ENCODE assay signal across 2 cellular contexts in the genomic region with DNA sequence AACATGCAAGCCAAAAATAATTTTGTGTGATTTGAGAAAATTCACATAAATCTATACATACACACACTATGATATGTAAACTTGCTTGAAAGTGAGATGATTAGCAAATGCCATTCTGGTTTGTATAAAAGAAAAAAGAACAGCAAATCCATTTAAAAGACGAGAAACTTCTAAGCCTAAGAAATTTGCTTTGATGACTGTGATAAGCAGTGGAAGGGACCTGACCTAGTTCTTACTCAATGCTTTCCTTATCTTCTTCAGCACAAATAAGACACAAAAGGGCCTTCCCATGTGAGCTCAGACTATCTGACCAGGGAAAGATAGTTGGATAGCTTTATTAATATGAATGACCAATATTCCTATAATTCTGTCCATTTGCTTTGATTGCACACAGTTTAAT.
TF ChIP-seq lines count a peak whose summit lies in the region.

No MANE protein-coding gene starts in this region.

TF ChIP-seq in A549, 52 proteins besides CTCF, POLR2A, EP300 and RAD21 (continued from another document):
- TF ChIP-seq CEBPB (IDR thresholded peaks at IDR 0.05): no peak
- TF ChIP-seq FOSL2 (IDR thresholded peaks at IDR 0.05): no peak
- no peak for TF ChIP-seq FOSL2 (CRISPR knock-in tag; IDR thresholded peaks at IDR 0.05)
- no peak for TF ChIP-seq BHLHE40 (IDR thresholded peaks at IDR 0.05; ENCODE audit: low read depth, low read length)
- no peak for TF ChIP-seq EHF (CRISPR knock-in tag; IDR thresholded peaks at IDR 0.05)
- TF ChIP-seq CHD4 (IDR thresholded peaks at IDR 0.05; ENCODE audit: borderline replicate concordance): no peak
- TF ChIP-seq TFCP2L1 (CRISPR knock-in tag; IDR thresholded peaks at IDR 0.05): no peak
- no peak for TF ChIP-seq MAZ (IDR thresholded peaks at IDR 0.05; ENCODE audit: borderline replicate concordance, low read depth, low read length)
- no peak for TF ChIP-seq PHF8 (IDR thresholded peaks at IDR 0.05; ENCODE audit: borderline replicate concordance, low read depth)

TF ChIP-seq in neural cell, 6 proteins besides CTCF, POLR2A, EP300 and RAD21 (continued from another document):
- TF ChIP-seq, protein P1, sequence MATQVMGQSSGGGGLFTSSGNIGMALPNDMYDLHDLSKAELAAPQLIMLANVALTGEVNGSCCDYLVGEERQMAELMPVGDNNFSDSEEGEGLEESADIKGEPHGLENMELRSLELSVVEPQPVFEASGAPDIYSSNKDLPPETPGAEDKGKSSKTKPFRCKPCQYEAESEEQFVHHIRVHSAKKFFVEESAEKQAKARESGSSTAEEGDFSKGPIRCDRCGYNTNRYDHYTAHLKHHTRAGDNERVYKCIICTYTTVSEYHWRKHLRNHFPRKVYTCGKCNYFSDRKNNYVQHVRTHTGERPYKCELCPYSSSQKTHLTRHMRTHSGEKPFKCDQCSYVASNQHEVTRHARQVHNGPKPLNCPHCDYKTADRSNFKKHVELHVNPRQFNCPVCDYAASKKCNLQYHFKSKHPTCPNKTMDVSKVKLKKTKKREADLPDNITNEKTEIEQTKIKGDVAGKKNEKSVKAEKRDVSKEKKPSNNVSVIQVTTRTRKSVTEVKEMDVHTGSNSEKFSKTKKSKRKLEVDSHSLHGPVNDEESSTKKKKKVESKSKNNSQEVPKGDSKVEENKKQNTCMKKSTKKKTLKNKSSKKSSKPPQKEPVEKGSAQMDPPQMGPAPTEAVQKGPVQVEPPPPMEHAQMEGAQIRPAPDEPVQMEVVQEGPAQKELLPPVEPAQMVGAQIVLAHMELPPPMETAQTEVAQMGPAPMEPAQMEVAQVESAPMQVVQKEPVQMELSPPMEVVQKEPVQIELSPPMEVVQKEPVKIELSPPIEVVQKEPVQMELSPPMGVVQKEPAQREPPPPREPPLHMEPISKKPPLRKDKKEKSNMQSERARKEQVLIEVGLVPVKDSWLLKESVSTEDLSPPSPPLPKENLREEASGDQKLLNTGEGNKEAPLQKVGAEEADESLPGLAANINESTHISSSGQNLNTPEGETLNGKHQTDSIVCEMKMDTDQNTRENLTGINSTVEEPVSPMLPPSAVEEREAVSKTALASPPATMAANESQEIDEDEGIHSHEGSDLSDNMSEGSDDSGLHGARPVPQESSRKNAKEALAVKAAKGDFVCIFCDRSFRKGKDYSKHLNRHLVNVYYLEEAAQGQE (IDR thresholded peaks at IDR 0.05; ENCODE audit: borderline replicate concordance): no peak
- no peak for TF ChIP-seq MXI1 (conservative IDR thresholded peaks at IDR 0.05; ENCODE audit: poor library complexity, severe bottlenecking)
- TF ChIP-seq TAF1 (IDR thresholded peaks at IDR 0.05; ENCODE audit: low read depth): no peak
- TF ChIP-seq POLR2AphosphoS5 (IDR thresholded peaks at IDR 0.05): no peak
- no peak for TF ChIP-seq EZH2 (IDR thresholded peaks at IDR 0.05; ENCODE audit: borderline replicate concordance, insufficient read depth, low read length, poor library complexity, severe bottlenecking)
TF ChIP-seq in neural cell: peak in this region for 0.
